27 cellular contexts compared by ENCODE assay signal in genomic region chrX:118585296-118585695, GRCh38.
"Had no signal": no experiment of that assay in that cellular context is flagged by ENCODE, and none has a peak within 500 bp of the region (broad histone marks: within the 10 kb centered on the region; RNA-seq: fewer than 3 reads in every experiment).

No MANE protein-coding gene starts in this region.

- H3K27me3 ChIP-seq: cardiac muscle cell had no signal

- H3K36me3 ChIP-seq: cardiac muscle cell had no signal

- H3K27ac ChIP-seq: cardiac muscle cell, PC-9, RWPE1 had no signal

- H3K27ac Mint-ChIP-seq: activated CD4-positive, alpha-beta T cell treated with anti-CD3 and anti-CD28 coated beads, Interleukin-2, amount 10 ng/mL, durations not matched to agents 24 days and 14 days; activated CD8-positive, alpha-beta T cell treated with anti-CD3 and anti-CD28 coated beads for 36 hours; activated T-helper 1 cell treated with anti-CD3 and anti-CD28 coated beads, Interleukin-12 subunit alpha, Interleukin-12 subunit beta, Interleukin-2, Interleukin-4 antibody, amounts not matched to agents 30 ng/mL and 10 ng/mL and 1 ng/mL, durations not matched to agents 14 hours and 24 hours and 36 hours had no signal

- ATAC-seq: activated CD8-positive, alpha-beta T cell treated with anti-CD3 and anti-CD28 coated beads for 36 hours; activated T-cell treated with anti-CD3 and anti-CD28 coated beads, Interleukin-2, amount 50 U/mL, for 4 hours; K562; Right ventricle myocardium inferior had no signal

- H3K9me3 Mint-ChIP-seq: activated T-cell treated with anti-CD3 and anti-CD28 coated beads, Interleukin-2, amount 50 U/mL, for 4 hours; activated T-helper 1 cell treated with anti-CD3 and anti-CD28 coated beads, Interleukin-12 subunit alpha, Interleukin-12 subunit beta, Interleukin-2, Interleukin-4 antibody, amounts not matched to agents 30 ng/mL and 10 ng/mL and 1 ng/mL, durations not matched to agents 14 hours and 24 hours and 36 hours had no signal

- H3K27me3 Mint-ChIP-seq: activated CD4-positive, alpha-beta T cell treated with anti-CD3 and anti-CD28 coated beads, Interleukin-2, amount 10 ng/mL, durations not matched to agents 24 days and 14 days; activated CD8-positive, alpha-beta T cell treated with anti-CD3 and anti-CD28 coated beads for 36 hours had no signal

- H3K4me1 Mint-ChIP-seq: activated CD4-positive, alpha-beta T cell treated with anti-CD3 and anti-CD28 coated beads, Interleukin-2, amount 10 ng/mL, durations not matched to agents 24 days and 14 days had no signal

- H3K4me3 ChIP-seq: cardiac muscle cell, K562, PC-9 had no signal

- H3K4me3 Mint-ChIP-seq: activated CD4-positive, alpha-beta T cell treated with anti-CD3 and anti-CD28 coated beads, Interleukin-2, amount 10 ng/mL, durations not matched to agents 24 days and 14 days; activated CD8-positive, alpha-beta T cell treated with anti-CD3 and anti-CD28 coated beads for 36 hours; activated T-cell treated with anti-CD3 and anti-CD28 coated beads, Interleukin-2, amount 50 U/mL, for 4 hours; activated T-helper 1 cell treated with anti-CD3 and anti-CD28 coated beads, Interleukin-12 subunit alpha, Interleukin-12 subunit beta, Interleukin-2, Interleukin-4 antibody, amounts not matched to agents 30 ng/mL and 10 ng/mL and 1 ng/mL, durations not matched to agents 14 hours and 24 hours and 36 hours had no signal

- DNase-seq: activated CD4-positive, alpha-beta T cell treated with anti-CD3 and anti-CD28 coated beads, Interleukin-2, amount 10 ng/mL, durations not matched to agents 24 days and 14 days; activated CD4-positive, alpha-beta T cell treated with anti-CD3 and anti-CD28 coated beads, Interleukin-2, amount 50 U/mL, for 4 hours; activated CD8-positive, alpha-beta T cell treated with anti-CD3 and anti-CD28 coated beads for 36 hours; activated gamma-delta T cell treated with Interleukin-2 at 50 U/mL for 16 hours; activated naive CD4-positive, alpha-beta T cell treated with anti-CD3 and anti-CD28 coated beads, Interleukin-2, amount 50 U/mL, for 16 hours; activated T-cell treated with anti-CD3 and anti-CD28 coated beads, Interleukin-2, amount 50 U/mL, for 4 hours; amniotic stem cell; aorta; NCI-H1436 treated with DMSO at 0.1 percent for 48 hours; NCI-H1694 treated with DMSO at 0.1 percent for 48 hours; NCI-H2029; NCI-H2107; NCI-H2171; NCI-H510A; NCI-H526; NCI-H748 treated with DMSO at 0.1 percent for 48 hours; NK-92 treated with Interleukin-12 subunit alpha and Interleukin-12 subunit beta, amount 100 ng/mL, for 24 hours; PC-9; SW 1271; T-helper 1 cell; T-helper 2 cell; T-helper 9 cell had no signal
